ENCODE assay signal across 34 cellular contexts in genomic region chr17:34709108-34709779, GRCh38.
DNase-seq lines count a peak whose midpoint lies in the region; ATAC-seq, FAIRE-seq and TF ChIP-seq lines count a peak whose summit lies in the region.
"Had no signal": no experiment of that assay in that cellular context is flagged by ENCODE, and none has a peak within 500 bp of the region (broad histone marks: within the 10 kb centered on the region; RNA-seq: fewer than 3 reads in every experiment).

No MANE protein-coding gene starts in this region.

- TF ChIP-seq POLR2A in GM12892 (IDR thresholded peaks at IDR 0.05; ENCODE audit: low read depth, low read length), result no peak

- H3K36me3 ChIP-seq in bronchial epithelial cell (ENCODE audit: control insufficient read depth, insufficient read depth, low read length), result no peaks in the 10 kb centered on the region
- H3K36me3 ChIP-seq: ascending aorta, HAP-1, SJSA1, uterus had no signal

- no peak for TF ChIP-seq CTCF in bronchial epithelial cell (IDR thresholded peaks at IDR 0.05; ENCODE audit: insufficient read depth, low read length, severe bottlenecking)

- H3K4me3 ChIP-seq in bronchial epithelial cell (ENCODE audit: low read depth, low read length), result no peak overlapping the region
- H3K4me3 ChIP-seq: ascending aorta, coronary artery, HAP-1, SJSA1, smooth muscle cell, uterus had no signal

- DNase-seq in NCI-H2171 treated with DMSO at 0.1 percent for 48 hours (lab: John Stamatoyannopoulos, UW) (peak; percentile 29), NCI-H2171 (lab: John Stamatoyannopoulos, UW) (no peak), M059J (ENCODE audit: low read depth) (peak; percentile 19), bronchial epithelial cell (ENCODE audit: low read depth) (peak; percentile 31), putamen (ENCODE audit: low spot score) (peak; percentile 47), T-helper 9 cell (no peak), GM12892 (ENCODE audit: insufficient read length) (no peak)
- DNase-seq: activated CD4-positive, alpha-beta T cell treated with anti-CD3 and anti-CD28 coated beads, Interleukin-2, amount 50 U/mL, for 1 hour; activated CD4-positive, CD25-positive, alpha-beta regulatory T cell; activated CD8-positive, alpha-beta memory T cell treated with anti-CD3 and anti-CD28 coated beads, Interleukin-2, amount 10 ng/mL, durations not matched to agents 7 days and 5 days; activated gamma-delta T cell; activated T-cell treated with anti-CD3 and anti-CD28 coated beads, Interleukin-2, amount 50 U/mL, for 4 hours; CD4-positive, alpha-beta T cell; effector memory CD4-positive, alpha-beta T cell; EL; erythroblast; glutamatergic neuron; KBM-7; left ventricle myocardium superior; MM.1S; NCI-H1436 treated with DMSO at 0.1 percent for 48 hours; NCI-H2081 treated with DMSO at 0.1 percent for 48 hours; right cardiac atrium; T-helper 1 cell; uterus had no signal

- no peak for ATAC-seq in GM21619 (IDR thresholded peaks at IDR 0.05; ENCODE audit: unreplicated experiment)
- ATAC-seq: activated CD8-positive, alpha-beta memory T cell treated with anti-CD3 and anti-CD28 coated beads, Interleukin-2, amount 10 ng/mL, durations not matched to agents 7 days and 5 days; activated T-cell treated with anti-CD3 and anti-CD28 coated beads, Interleukin-2, amount 50 U/mL, for 4 hours; left ventricle myocardium superior; right cardiac atrium had no signal

- FAIRE-seq in bronchial epithelial cell (lab: Jason Lieb, UNC) (no peak), GM12892 (lab: Jason Lieb, UNC) (no peak)
- FAIRE-seq: islet of Langerhans, RCC 7860, TTC549 had no signal

- no peaks in the 10 kb centered on the region for H3K27me3 ChIP-seq in bronchial epithelial cell (ENCODE audit: control insufficient read depth, insufficient read depth, low read length)
- H3K27me3 ChIP-seq: ascending aorta, SJSA1, uterus had no signal

Comparison
In these comparisons a context has a peak if more than half of its experiments do, and no peak if none do; other contexts are left out.
1. DNase-seq: peak in NCI-H2171 treated with DMSO at 0.1 percent for 48 hours (single experiment), M059J (single experiment), bronchial epithelial cell (single experiment) and putamen (single experiment); none in NCI-H2171 (single experiment), T-helper 9 cell (single experiment) and GM12892 (single experiment).